24 cellular contexts compared by ENCODE assay signal in genomic region chr3:98508582-98508981, GRCh38. TPM values are rescaled to one million over a fixed set of nuclear protein-coding genes. Genes with fewer than 3 reads are reported as not detected.
DNase-seq lines count a peak whose midpoint lies in the region; ATAC-seq lines count a peak whose summit lies in the region.
"Had no signal": no experiment of that assay in that cellular context is flagged by ENCODE, and none has a peak within 500 bp of the region (broad histone marks: within the 10 kb centered on the region; RNA-seq: fewer than 3 reads in every experiment).

No MANE protein-coding gene starts in this region.

- H3K27ac Mint-ChIP-seq in activated naive CD4-positive, alpha-beta T cell treated with anti-CD3 and anti-CD28 coated beads, Interleukin-2, amount 10 ng/mL, durations not matched to agents 7 days and 5 days = peak overlapping the region; percentile 45
- no peak overlapping the region for H3K27ac Mint-ChIP-seq in activated naive CD4-positive, alpha-beta T cell treated with anti-CD3 and anti-CD28 coated beads for 36 hours
- peak overlapping the region in 7 of 8 donors; percentile 11 to 81 (median 52) for H3K27ac Mint-ChIP-seq in CD8-positive, alpha-beta memory T cell
- H3K27ac Mint-ChIP-seq in T-helper 17 cell = peak overlapping the region; percentile 59
- no peak overlapping the region for H3K27ac Mint-ChIP-seq in stimulated activated effector memory CD8-positive, alpha-beta T cell treated with anti-CD3 and anti-CD28 coated beads, Interleukin-12 subunit alpha, Interleukin-12 subunit beta, amount 100 ng/mL, for 72 hours
- H3K27ac Mint-ChIP-seq: IgD-negative memory B cell had no signal

- H3K9me3 ChIP-seq in CD8-positive, alpha-beta memory T cell (ENCODE audit: low read length) = no peaks in the 10 kb centered on the region
- H3K9me3 ChIP-seq in T-helper 17 cell (ENCODE audit: control insufficient read depth, low read length, poor library complexity, severe bottlenecking) = no peaks in the 10 kb centered on the region
- H3K9me3 ChIP-seq: Caco-2, HAP-1, MG63 had no signal

- peaks cover 69% of the 10 kb centered on the region for H3K36me3 Mint-ChIP-seq in activated naive CD4-positive, alpha-beta T cell treated with anti-CD3 and anti-CD28 coated beads, Interleukin-2, amount 10 ng/mL, durations not matched to agents 7 days and 5 days
- peaks cover 27% of the 10 kb centered on the region for H3K36me3 Mint-ChIP-seq in activated naive CD4-positive, alpha-beta T cell treated with anti-CD3 and anti-CD28 coated beads for 36 hours (ENCODE audit: low read depth)
- peaks cover 35 to 66% (median 40%) of the 10 kb centered on the region in 3 donors for H3K36me3 Mint-ChIP-seq in CD8-positive, alpha-beta memory T cell
- H3K36me3 Mint-ChIP-seq in T-helper 17 cell (ENCODE audit: low read depth) = peaks cover 7% of the 10 kb centered on the region
- peaks cover 36% of the 10 kb centered on the region for H3K36me3 Mint-ChIP-seq in stimulated activated effector memory CD8-positive, alpha-beta T cell treated with anti-CD3 and anti-CD28 coated beads, Interleukin-12 subunit alpha, Interleukin-12 subunit beta, amount 100 ng/mL, for 72 hours

- H3K9me3 Mint-ChIP-seq in activated naive CD4-positive, alpha-beta T cell treated with anti-CD3 and anti-CD28 coated beads, Interleukin-2, amount 10 ng/mL, durations not matched to agents 7 days and 5 days = peaks cover 3% of the 10 kb centered on the region
- no peaks in the 10 kb centered on the region for H3K9me3 Mint-ChIP-seq in activated naive CD4-positive, alpha-beta T cell treated with anti-CD3 and anti-CD28 coated beads for 36 hours
- H3K9me3 Mint-ChIP-seq in CD8-positive, alpha-beta memory T cell = no peaks in the 10 kb centered on the region
- H3K9me3 Mint-ChIP-seq in stimulated activated effector memory CD8-positive, alpha-beta T cell treated with anti-CD3 and anti-CD28 coated beads, Interleukin-12 subunit alpha, Interleukin-12 subunit beta, amount 100 ng/mL, for 72 hours = peaks cover 2% of the 10 kb centered on the region
- H3K9me3 Mint-ChIP-seq: IgD-negative memory B cell had no signal

- H3K4me3 Mint-ChIP-seq in activated naive CD4-positive, alpha-beta T cell treated with anti-CD3 and anti-CD28 coated beads, Interleukin-2, amount 10 ng/mL, durations not matched to agents 7 days and 5 days = no peak overlapping the region
- no peak overlapping the region for H3K4me3 Mint-ChIP-seq in activated naive CD4-positive, alpha-beta T cell treated with anti-CD3 and anti-CD28 coated beads for 36 hours
- H3K4me3 Mint-ChIP-seq in CD8-positive, alpha-beta memory T cell = no peak overlapping the region
- H3K4me3 Mint-ChIP-seq in T-helper 17 cell = no peak overlapping the region
- H3K4me3 Mint-ChIP-seq in stimulated activated effector memory CD8-positive, alpha-beta T cell treated with anti-CD3 and anti-CD28 coated beads, Interleukin-12 subunit alpha, Interleukin-12 subunit beta, amount 100 ng/mL, for 72 hours = no peak overlapping the region
- H3K4me3 Mint-ChIP-seq: IgD-negative memory B cell had no signal

- peaks cover 40% of the 10 kb centered on the region for H3K4me1 Mint-ChIP-seq in activated naive CD4-positive, alpha-beta T cell treated with anti-CD3 and anti-CD28 coated beads, Interleukin-2, amount 10 ng/mL, durations not matched to agents 7 days and 5 days
- peaks cover 3% of the 10 kb centered on the region for H3K4me1 Mint-ChIP-seq in activated naive CD4-positive, alpha-beta T cell treated with anti-CD3 and anti-CD28 coated beads for 36 hours (ENCODE audit: low read depth)
- peaks cover 35 to 72% (median 61%) of the 10 kb centered on the region in 3 donors for H3K4me1 Mint-ChIP-seq in CD8-positive, alpha-beta memory T cell
- H3K4me1 Mint-ChIP-seq in T-helper 17 cell = peaks cover 23% of the 10 kb centered on the region
- peaks cover 40% of the 10 kb centered on the region for H3K4me1 Mint-ChIP-seq in stimulated activated effector memory CD8-positive, alpha-beta T cell treated with anti-CD3 and anti-CD28 coated beads, Interleukin-12 subunit alpha, Interleukin-12 subunit beta, amount 100 ng/mL, for 72 hours

- no peak overlapping the region for H3K27ac ChIP-seq in CD8-positive, alpha-beta memory T cell (ENCODE audit: low read depth, low read length)
- H3K27ac ChIP-seq: GM23248, HL-60, PC-9, RWPE1 had no signal

- no peaks in the 10 kb centered on the region for H3K27me3 ChIP-seq in CD8-positive, alpha-beta memory T cell (ENCODE audit: insufficient read depth, low read length, poor library complexity, severe bottlenecking)
- H3K27me3 ChIP-seq: MG63 had no signal

- intact Hi-C loops in activated naive CD4-positive, alpha-beta T cell treated with anti-CD3 and anti-CD28 coated beads for 36 hours (cut with micrococcal nuclease) = no loop called here

- H3K27me3 Mint-ChIP-seq in activated naive CD4-positive, alpha-beta T cell treated with anti-CD3 and anti-CD28 coated beads, Interleukin-2, amount 10 ng/mL, durations not matched to agents 7 days and 5 days = no peaks in the 10 kb centered on the region
- no peaks in the 10 kb centered on the region for H3K27me3 Mint-ChIP-seq in activated naive CD4-positive, alpha-beta T cell treated with anti-CD3 and anti-CD28 coated beads for 36 hours (ENCODE audit: low read depth)
- no peaks in the 10 kb centered on the region for H3K27me3 Mint-ChIP-seq in CD8-positive, alpha-beta memory T cell
- no peaks in the 10 kb centered on the region for H3K27me3 Mint-ChIP-seq in T-helper 17 cell
- H3K27me3 Mint-ChIP-seq: IgD-negative memory B cell had no signal

- CTCF ChIA-PET in activated naive CD4-positive, alpha-beta T cell treated with anti-CD3 and anti-CD28 coated beads, Interleukin-2, amount 10 ng/mL, durations not matched to agents 7 days and 5 days (lab: Charles Lee) = no interaction called here
- CTCF ChIA-PET in activated naive CD4-positive, alpha-beta T cell treated with anti-CD3 and anti-CD28 coated beads for 36 hours (lab: Charles Lee) = no interaction called here
- CTCF ChIA-PET in CD8-positive, alpha-beta memory T cell (lab: Charles Lee) = interaction anchor here (1.2 to 1.8 kb wide), 2 partner anchors 57 to 64 kb away, joined by 3 to 5 read pairs; no protein-coding TSS in a partner anchor

- DNase-seq in activated naive CD4-positive, alpha-beta T cell treated with anti-CD3 and anti-CD28 coated beads, Interleukin-2, amount 10 ng/mL, durations not matched to agents 7 days and 5 days = no peak
- no peak for DNase-seq in activated naive CD4-positive, alpha-beta T cell treated with anti-CD3 and anti-CD28 coated beads for 36 hours
- no peak for DNase-seq in CD8-positive, alpha-beta memory T cell
- no peak for DNase-seq in T-helper 17 cell
- DNase-seq in stimulated activated effector memory CD8-positive, alpha-beta T cell treated with anti-CD3 and anti-CD28 coated beads, Interleukin-12 subunit alpha, Interleukin-12 subunit beta, amount 100 ng/mL, for 72 hours (ENCODE audit: low spot score in 2 of 2) = no peak
- DNase-seq in dermis blood vessel endothelial cell = no peak
- no peak for DNase-seq in HPDE6-E6E7 (ENCODE audit: extremely low spot score)
- DNase-seq: ACHN, C1 segment of cervical spinal cord, Caco-2, GM23248, Karpas-422, MG63, NCI-H1092, NCI-H1436 treated with DMSO at 0.1 percent for 48 hours, NCI-H2029, NCI-H2171, NCI-H526, PC-9, SIG-M5 had no signal

- H3K36me3 ChIP-seq in CD8-positive, alpha-beta memory T cell (ENCODE audit: insufficient read depth, low read length) = no peaks in the 10 kb centered on the region
- H3K36me3 ChIP-seq: HAP-1 had no signal

- ATAC-seq in T-helper 17 cell = peak; percentile 83
- ATAC-seq in stimulated activated effector memory CD8-positive, alpha-beta T cell treated with anti-CD3 and anti-CD28 coated beads, Interleukin-12 subunit alpha, Interleukin-12 subunit beta, amount 100 ng/mL, for 72 hours = peak; percentile 42

- POLR2A ChIA-PET in CD8-positive, alpha-beta memory T cell (lab: Charles Lee) = interaction anchor here (0.7 to 2.1 kb wide), 5 partner anchors 14 to 76 kb away, joined by 3 to 5 read pairs (median 3); partner anchors contain the start of gene CLDND1

- H3K4me1 ChIP-seq in CD8-positive, alpha-beta memory T cell (ENCODE audit: insufficient read depth, low read length) = no peaks in the 10 kb centered on the region
- H3K4me1 ChIP-seq: HAP-1 had no signal

- H3K4me3 ChIP-seq in CD8-positive, alpha-beta memory T cell (ENCODE audit: low read length) = no peak overlapping the region
- H3K4me3 ChIP-seq: GM23248, HAP-1, MG63, PC-9 had no signal

RNA-seq across cellular contexts. Expression of gene OR5K2, which starts 11.1 kb away (rescaled TPM):
- total RNA-seq in activated naive CD4-positive, alpha-beta T cell treated with anti-CD3 and anti-CD28 coated beads for 36 hours = not detected
- not detected for total RNA-seq in CD8-positive, alpha-beta memory T cell
- not detected for polyA plus RNA-seq in CD8-positive, alpha-beta memory T cell
- not detected for total RNA-seq in T-helper 17 cell
- not detected in 2 replicates for total RNA-seq in dermis blood vessel endothelial cell
- total RNA-seq: Caco-2, GM23248, PC-9 had no signal
- polyA plus RNA-seq: GM23248, IgD-negative memory B cell had no signal

RNA-seq across cellular contexts. Expression of gene CLDND1, which starts 14.1 kb away (rescaled TPM):
- 10 to 100 TPM; 91.7 to 94.6 TPM for total RNA-seq in activated naive CD4-positive, alpha-beta T cell treated with anti-CD3 and anti-CD28 coated beads for 36 hours
- 100 to 1,000 TPM; 299 to 315 TPM for total RNA-seq in CD8-positive, alpha-beta memory T cell
- polyA plus RNA-seq in CD8-positive, alpha-beta memory T cell = 210 TPM
- 100 to 1,000 TPM; 195 to 285 TPM for total RNA-seq in T-helper 17 cell
- total RNA-seq in dermis blood vessel endothelial cell = 153 and 260 TPM in 2 replicates

RNA-seq across cellular contexts. Expression of gene GPR15, which starts 23.2 kb away (rescaled TPM):
- under 1 TPM; 0.25 to 0.26 TPM for total RNA-seq in activated naive CD4-positive, alpha-beta T cell treated with anti-CD3 and anti-CD28 coated beads for 36 hours
- total RNA-seq in CD8-positive, alpha-beta memory T cell = 10 to 100 TPM; 15.6 to 17.0 TPM
- 7.7 TPM for polyA plus RNA-seq in CD8-positive, alpha-beta memory T cell
- total RNA-seq in T-helper 17 cell (100 to 1,000 TPM in 1 of 2 donors, 10 to 100 TPM in 1; 43.2 to 181 TPM), dermis blood vessel endothelial cell (not detected in 2 replicates)
- total RNA-seq: Caco-2, GM23248, PC-9 had no signal
- polyA plus RNA-seq: GM23248 had no signal

RNA-seq across cellular contexts. Expression of gene OR5K1, which starts 45.6 kb away (rescaled TPM):
- total RNA-seq in activated naive CD4-positive, alpha-beta T cell treated with anti-CD3 and anti-CD28 coated beads for 36 hours = not detected
- not detected for total RNA-seq in CD8-positive, alpha-beta memory T cell
- polyA plus RNA-seq in CD8-positive, alpha-beta memory T cell = not detected
- total RNA-seq in T-helper 17 cell (not detected), dermis blood vessel endothelial cell (not detected in 2 replicates)
- total RNA-seq: Caco-2, GM23248, PC-9 had no signal
- polyA plus RNA-seq: GM23248, IgD-negative memory B cell had no signal

Comparison
In these comparisons a context has a peak if more than half of its experiments do, and no peak if none do; other contexts are left out.
1. H3K27ac Mint-ChIP-seq: peak in activated naive CD4-positive, alpha-beta T cell treated with anti-CD3 and anti-CD28 coated beads, Interleukin-2, amount 10 ng/mL, durations not matched to agents 7 days and 5 days (single experiment), CD8-positive, alpha-beta memory T cell (7 of 8) and T-helper 17 cell (single experiment); none in activated naive CD4-positive, alpha-beta T cell treated with anti-CD3 and anti-CD28 coated beads for 36 hours (single experiment) and stimulated activated effector memory CD8-positive, alpha-beta T cell treated with anti-CD3 and anti-CD28 coated beads, Interleukin-12 subunit alpha, Interleukin-12 subunit beta, amount 100 ng/mL, for 72 hours (single experiment).
2. RNA of gene GPR15, which starts 23.2 kb away (total RNA-seq): 43.2 to 181 TPM in T-helper 17 cell and 15.6 to 17.0 TPM in CD8-positive, alpha-beta memory T cell; 0.25 to 0.26 TPM in activated naive CD4-positive, alpha-beta T cell treated with anti-CD3 and anti-CD28 coated beads for 36 hours and not detected in dermis blood vessel endothelial cell; every median in the first group is over 10 times any median in the second.